ENCODE assay signal across 8 cellular contexts in genomic region chr19:58573658-58574164, GRCh38. TPM values are rescaled to one million over a fixed set of nuclear protein-coding genes. Genes with fewer than 3 reads are reported as not detected.
DNase-seq lines count a peak whose midpoint lies in the region; TF ChIP-seq lines count a peak whose summit lies in the region.

No MANE protein-coding gene starts in this region.

- H3K4me3 Mint-ChIP-seq in nephron progenitor cell, result peak overlapping the region; percentile 90

- POLR2A ChIA-PET in PC-9 (lab: Charles Lee; ENCODE audit: unreplicated experiment), result no interaction called here

- no peaks in the 10 kb centered on the region for H3K9me2 ChIP-seq in PC-9 (ENCODE audit: insufficient read depth)

- no peaks in the 10 kb centered on the region for H3K79me2 ChIP-seq in PC-9 (ENCODE audit: low read depth)

- peaks cover 5% of the 10 kb centered on the region for H3K27me3 Mint-ChIP-seq in nephron progenitor cell (ENCODE audit: low read depth, poor library complexity)

- H2AFZ ChIP-seq in PC-9, result no peak overlapping the region

- H3K27ac ChIP-seq in BLaER1 (peak overlapping the region; percentile 96), ectodermal cell (ENCODE audit: insufficient read depth, low read depth, low read length, poor library complexity, severe bottlenecking) (peak overlapping the region; percentile 68), PC-9 (no peak overlapping the region)

- H3K9me3 ChIP-seq in BLaER1, result no peaks in the 10 kb centered on the region
- no peaks in the 10 kb centered on the region for H3K9me3 ChIP-seq in ectodermal cell (ENCODE audit: control insufficient read depth, low read length)
- H3K9me3 ChIP-seq in PC-9 (ENCODE audit: insufficient read depth, low read depth), result no peaks in the 10 kb centered on the region

- CTCF ChIA-PET in PC-9 (lab: Charles Lee), result no interaction called here

- H4K20me1 ChIP-seq in BLaER1 (peaks cover 6% of the 10 kb centered on the region; the same call in 1 of the 2 replicates), PC-9 (ENCODE audit: insufficient read depth) (no peaks in the 10 kb centered on the region)

- peak overlapping the region; percentile 98 for H3K4me2 ChIP-seq in BLaER1
- no peak overlapping the region for H3K4me2 ChIP-seq in PC-9

- peaks cover 49% of the 10 kb centered on the region for H3K4me1 Mint-ChIP-seq in nephron progenitor cell

- DNase-seq in NB4 (ENCODE audit: low read depth) (no peak), nephron progenitor cell (no peak), PC-9 (no peak), NCI-H2107 treated with DMSO at 0.1 percent for 48 hours (lab: John Stamatoyannopoulos, UW; ENCODE audit: unreplicated experiment) (no peak), NCI-H1694 (lab: John Stamatoyannopoulos, UW) (no peak), glomerular visceral epithelial cell (ENCODE audit: extremely low spot score) (no peak)

- intact Hi-C loops in PC-9 (cut with micrococcal nuclease; ENCODE audit: unreplicated experiment), result no loop called here

- H3F3A ChIP-seq in PC-9 (ENCODE audit: insufficient read depth, low read depth), result no peaks in the 10 kb centered on the region

- no TSS peak for BruUV-seq in PC-9 (replicated peaks; lab: Mats Ljungman, UMichigan)

- no peaks in the 10 kb centered on the region for H3K9me3 Mint-ChIP-seq in nephron progenitor cell

- H3K36me3 Mint-ChIP-seq in nephron progenitor cell (ENCODE audit: low read depth), result peaks cover 9% of the 10 kb centered on the region

- H3K27me3 ChIP-seq in BLaER1 (no peaks in the 10 kb centered on the region), ectodermal cell (ENCODE audit: control insufficient read depth, insufficient read depth, low read length, poor library complexity, severe bottlenecking) (no peaks in the 10 kb centered on the region), PC-9 (ENCODE audit: insufficient read depth, low read depth) (no peaks in the 10 kb centered on the region)

- H3K27ac Mint-ChIP-seq in nephron progenitor cell, result peak overlapping the region; percentile 100

- peaks cover 16% of the 10 kb centered on the region; the same call in 1 of the 2 replicates for H3K36me3 ChIP-seq in BLaER1
- peaks cover 8% of the 10 kb centered on the region for H3K36me3 ChIP-seq in ectodermal cell (ENCODE audit: control insufficient read depth, insufficient read depth, low read length)
- H3K36me3 ChIP-seq in PC-9 (ENCODE audit: low read depth), result no peaks in the 10 kb centered on the region

- H3K4me1 ChIP-seq in BLaER1 (peaks cover 74% of the 10 kb centered on the region), ectodermal cell (ENCODE audit: control insufficient read depth, insufficient read depth, low read length) (peaks cover 12% of the 10 kb centered on the region), PC-9 (replicated peaks; ENCODE audit: insufficient read depth) (no peaks in the 10 kb centered on the region)

- 6 to 7% methylated on average over 20 of the region's 20 CpGs for WGBS in ectodermal cell, 2 experiments

- peak overlapping the region; percentile 83 for H3K9ac ChIP-seq in BLaER1

- H3K4me3 ChIP-seq in BLaER1 (peak overlapping the region; percentile 82), NB4 (ENCODE audit: low read depth, low read length) (peak overlapping the region; percentile 75), ectodermal cell (ENCODE audit: insufficient read depth, low read depth, low read length) (peak overlapping the region; percentile 68), PC-9 (no peak overlapping the region)

- no peak for TF ChIP-seq CTCF in NB4 (IDR thresholded peaks at IDR 0.05; ENCODE audit: low read depth, low read length)
- no peak for TF ChIP-seq CTCF in nephron progenitor cell (IDR thresholded peaks at IDR 0.05)
- TF ChIP-seq CTCF in PC-9 (conservative IDR thresholded peaks at IDR 0.05), result no peak

- TF ChIP-seq POLR2A in NB4 (IDR thresholded peaks at IDR 0.05; ENCODE audit: extremely low read depth, insufficient read length), result no peak

RNA-seq across cellular contexts. Expression of gene MZF1, which starts 0.6 kb away (rescaled TPM):
- 27.4 TPM for polyA plus RNA-seq in ectodermal cell (2013, experiment 1 of 4)
- 29.9 TPM for polyA plus RNA-seq in ectodermal cell (2013, experiment 2 of 4)
- polyA plus RNA-seq in ectodermal cell (2013, experiment 3 of 4), result 23.0 TPM
- polyA plus RNA-seq in ectodermal cell (2013, experiment 4 of 4), result 26.1 TPM
- not detected in 2 replicates for total RNA-seq in PC-9 (2021)

RNA-seq across cellular contexts. Expression of gene UBE2M, which starts 15.3 kb away (rescaled TPM):
- 105 TPM for polyA plus RNA-seq in ectodermal cell (2013, experiment 1 of 4)
- 105 TPM for polyA plus RNA-seq in ectodermal cell (2013, experiment 2 of 4)
- polyA plus RNA-seq in ectodermal cell (2013, experiment 3 of 4), result 86.3 TPM
- polyA plus RNA-seq in ectodermal cell (2013, experiment 4 of 4), result 90.7 TPM
- not detected in 2 replicates for total RNA-seq in PC-9 (2021)

RNA-seq across cellular contexts. Expression of gene CHMP2A, which starts 18.8 kb away (rescaled TPM):
- 109 TPM for polyA plus RNA-seq in ectodermal cell (2013, experiment 1 of 4)
- polyA plus RNA-seq in ectodermal cell (2013, experiment 2 of 4), result 111 TPM
- polyA plus RNA-seq in ectodermal cell (2013, experiment 3 of 4), result 106 TPM
- polyA plus RNA-seq in ectodermal cell (2013, experiment 4 of 4), result 125 TPM
- 149 and 186 TPM in 2 replicates for total RNA-seq in PC-9 (2021)

RNA-seq across cellular contexts. Expression of gene TRIM28, which starts 29.8 kb away (rescaled TPM):
- 1,177 TPM for polyA plus RNA-seq in ectodermal cell (2013, experiment 1 of 4)
- polyA plus RNA-seq in ectodermal cell (2013, experiment 2 of 4), result 1,248 TPM
- 686 TPM for polyA plus RNA-seq in ectodermal cell (2013, experiment 3 of 4)
- polyA plus RNA-seq in ectodermal cell (2013, experiment 4 of 4), result 770 TPM
- total RNA-seq in PC-9 (2021), result 311 and 322 TPM in 2 replicates

RNA-seq across cellular contexts. Expression of gene ZBTB45, which starts 54.1 kb away (rescaled TPM):
- polyA plus RNA-seq in ectodermal cell (2013, experiment 1 of 4), result 19.6 TPM
- 18.5 TPM for polyA plus RNA-seq in ectodermal cell (2013, experiment 2 of 4)
- polyA plus RNA-seq in ectodermal cell (2013, experiment 3 of 4), result 18.4 TPM
- 18.6 TPM for polyA plus RNA-seq in ectodermal cell (2013, experiment 4 of 4)
- total RNA-seq in PC-9 (2021), result 8.1 and 8.9 TPM in 2 replicates
